18 cellular contexts compared by ENCODE assay signal in the genomic region with DNA sequence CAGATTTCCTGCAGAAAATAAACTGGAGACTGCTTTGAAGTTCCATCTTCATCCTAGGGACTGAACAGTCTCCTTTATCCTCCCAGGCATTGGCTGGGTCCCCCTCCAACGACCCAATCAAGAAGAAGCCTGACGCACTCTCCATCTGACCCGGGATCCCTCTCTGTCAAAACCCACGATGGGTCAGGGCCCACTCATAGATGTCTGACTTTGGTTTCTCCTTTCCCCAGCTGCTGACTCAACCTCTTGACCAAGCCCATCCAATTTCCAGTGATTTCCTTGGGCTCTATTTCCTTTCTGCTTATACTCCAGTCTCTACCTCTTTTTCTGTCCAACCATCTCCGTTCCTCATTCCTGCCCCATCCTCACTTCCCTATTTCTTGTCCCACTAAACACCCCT.
DNase-seq lines count a peak whose midpoint lies in the region; ATAC-seq, FAIRE-seq and TF ChIP-seq lines count a peak whose summit lies in the region.
"Had no signal": no experiment of that assay in that cellular context is flagged by ENCODE, and none has a peak within 500 bp of the region (broad histone marks: within the 10 kb centered on the region; RNA-seq: fewer than 3 reads in every experiment).

No MANE protein-coding gene starts in this region.

- H3K9me3 Mint-ChIP-seq in osteocyte (ENCODE audit: unreplicated experiment), result no peaks in the 10 kb centered on the region
- H3K9me3 Mint-ChIP-seq: CD8-positive, alpha-beta memory T cell; IgD-negative memory B cell had no signal

- no peak overlapping the region for H3K27ac Mint-ChIP-seq in osteocyte (ENCODE audit: unreplicated experiment)
- H3K27ac Mint-ChIP-seq: CD8-positive, alpha-beta memory T cell; IgD-negative memory B cell had no signal

- H3K4me1 Mint-ChIP-seq in osteocyte (ENCODE audit: unreplicated experiment), result peaks cover 25% of the 10 kb centered on the region
- H3K4me1 Mint-ChIP-seq: CD8-positive, alpha-beta memory T cell had no signal

- ATAC-seq in HG03457 (IDR thresholded peaks at IDR 0.05; ENCODE audit: unreplicated experiment), result no peak

- H3K4me3 Mint-ChIP-seq in osteocyte (ENCODE audit: unreplicated experiment), result no peak overlapping the region
- H3K4me3 Mint-ChIP-seq: CD8-positive, alpha-beta memory T cell; IgD-negative memory B cell had no signal

- DNase-seq in Daoy (ENCODE audit: low read depth) (peak; percentile 54), RCC 7860 (ENCODE audit: low spot score) (peak; percentile 36), ecto neural progenitor cell (ENCODE audit: low spot score) (peak; percentile 28), osteocyte (ENCODE audit: extremely low spot score, unreplicated experiment) (peak; percentile 34), OCI-M2 (lab: John Stamatoyannopoulos, UW; ENCODE audit: unreplicated experiment) (no peak), AG08395 (ENCODE audit: low spot score) (no peak)
- DNase-seq: CD8-positive, alpha-beta memory T cell; GF-D8; NCI-H1092; NCI-H1436; NCI-H187 treated with DMSO at 0.1 percent for 48 hours; NCI-H2107; NCI-H510A; Right ventricle myocardium superior had no signal

- TF ChIP-seq CTCF in osteocyte (IDR thresholded peaks at IDR 0.05), result no peak

- no peaks in the 10 kb centered on the region for H3K27me3 Mint-ChIP-seq in osteocyte (ENCODE audit: unreplicated experiment)
- H3K27me3 Mint-ChIP-seq: CD8-positive, alpha-beta memory T cell had no signal

- peaks cover 3% of the 10 kb centered on the region for H3K36me3 Mint-ChIP-seq in osteocyte (ENCODE audit: unreplicated experiment)

- no peak for FAIRE-seq in RCC 7860 (lab: Jason Lieb, UNC)
- FAIRE-seq: D721Med, H54 had no signal

Comparison
In these comparisons a context has a peak if more than half of its experiments do, and no peak if none do; other contexts are left out.
1. DNase-seq: peak in Daoy (single experiment), RCC 7860 (single experiment), ecto neural progenitor cell (single experiment) and osteocyte (single experiment); none in OCI-M2 (single experiment) and AG08395 (single experiment).